Comparison of ENCODE assay signal across 8 cellular contexts in genomic region chr1:183021405-183022201, GRCh38. TPM values are rescaled to one million over a fixed set of nuclear protein-coding genes. Genes with fewer than 3 reads are reported as not detected.
A peak's percentile ranks its signal among the peaks of the same experiment; 100 is the strongest.
DNase-seq lines count a peak whose midpoint lies in the region; TF ChIP-seq lines count a peak whose summit lies in the region.

No MANE protein-coding gene starts in this region.

- no peak for TF ChIP-seq EP300 in neural cell (conservative IDR thresholded peaks at IDR 0.05; ENCODE audit: poor library complexity, severe bottlenecking)

- intact Hi-C loops in OCI-LY7 (cut with micrococcal nuclease; ENCODE audit: unreplicated experiment): loop anchor here (5.0 to 10.0 kb wide), 3 partner anchors 179 to 613 kb away; partner anchors contain the start of genes ARPC5 and SMG7

- H3K9me3 Mint-ChIP-seq in endodermal cell: no peaks in the 10 kb centered on the region

- H4K20me1 ChIP-seq in OCI-LY7 (ENCODE audit: insufficient read depth, low read length) (peaks cover 23% of the 10 kb centered on the region), neural cell (ENCODE audit: insufficient read depth) (peaks cover 3% of the 10 kb centered on the region)

- no peaks in the 10 kb centered on the region; the same call in 1 of the 2 replicates for H3K36me3 ChIP-seq in BE2C
- no peaks in the 10 kb centered on the region for H3K36me3 ChIP-seq in OCI-LY7 (ENCODE audit: insufficient read depth, low read length)
- no peaks in the 10 kb centered on the region for H3K36me3 ChIP-seq in endodermal cell (ENCODE audit: control insufficient read depth, insufficient read depth, low read length)
- no peaks in the 10 kb centered on the region for H3K36me3 ChIP-seq in neural cell (ENCODE audit: insufficient read depth, low read length)

- WGBS in endodermal cell (ENCODE audit: insufficient coverage in 1 of 2, insufficient read length in 1 of 2), 2 experiments: 59 to 69% methylated on average over 7 to 10 of the region's 11 CpGs

- no peaks in the 10 kb centered on the region for H3K9me3 ChIP-seq in BE2C
- H3K9me3 ChIP-seq in OCI-LY7 (ENCODE audit: low read length): no peaks in the 10 kb centered on the region
- no peaks in the 10 kb centered on the region for H3K9me3 ChIP-seq in endodermal cell (ENCODE audit: control insufficient read depth, low read length)
- H3K9me3 ChIP-seq in neural cell (ENCODE audit: low read length): no peaks in the 10 kb centered on the region

- TF ChIP-seq RAD21 in neural cell (conservative IDR thresholded peaks at IDR 0.05): no peak

- H3K9ac ChIP-seq in endodermal cell (ENCODE audit: extremely low read depth, low read length, poor library complexity, severe bottlenecking): peak overlapping the region; percentile 74
- peak overlapping the region; percentile 85 for H3K9ac ChIP-seq in neural cell (ENCODE audit: low read length)

- H2AFZ ChIP-seq in OCI-LY7 (ENCODE audit: low read length) (peak overlapping the region; percentile 79; the same call in 1 of the 2 replicates), neural cell (ENCODE audit: low read depth, low read length) (no peak overlapping the region)

- H3K79me2 ChIP-seq in OCI-LY7 (ENCODE audit: insufficient read depth, low read depth, low read length) (peaks cover 25% of the 10 kb centered on the region; the same call in 1 of the 2 replicates), neural cell (replicated peaks; ENCODE audit: insufficient read depth, low read length) (peaks cover 14% of the 10 kb centered on the region)

- H3K36me3 Mint-ChIP-seq in endodermal cell (ENCODE audit: low read depth): no peaks in the 10 kb centered on the region

- H3K9me2 ChIP-seq in OCI-LY7 (ENCODE audit: insufficient read depth, low read length) (no peaks in the 10 kb centered on the region), neural cell (ENCODE audit: insufficient read depth, low read length) (no peaks in the 10 kb centered on the region)

- peaks cover 24% of the 10 kb centered on the region for H3K27me3 Mint-ChIP-seq in endodermal cell (ENCODE audit: insufficient read depth)

- H3K4me3 ChIP-seq in BE2C (ENCODE audit: low read depth, low read length) (peak overlapping the region; percentile 70), OCI-LY7 (ENCODE audit: low read depth, low read length, poor library complexity, severe bottlenecking) (peak overlapping the region; percentile 77), endodermal cell (ENCODE audit: low read length) (peak overlapping the region; percentile 89), neural cell (ENCODE audit: low read length) (peak overlapping the region; percentile 88)

- H3K27ac Mint-ChIP-seq in endodermal cell: peak overlapping the region; percentile 93

- no peaks in the 10 kb centered on the region for H3K27me3 ChIP-seq in BE2C
- peaks cover 17% of the 10 kb centered on the region for H3K27me3 ChIP-seq in endodermal cell (ENCODE audit: control insufficient read depth, insufficient read depth, low read length, poor library complexity, severe bottlenecking)
- no peaks in the 10 kb centered on the region for H3K27me3 ChIP-seq in neural cell (ENCODE audit: insufficient read depth, low read depth, low read length)

- TF ChIP-seq CTCF in BE2C (IDR thresholded peaks at IDR 0.05; ENCODE audit: low read depth, low read length) (no peak), OCI-LY7 (conservative IDR thresholded peaks at IDR 0.05; ENCODE audit: low read length) (no peak), endodermal cell (conservative IDR thresholded peaks at IDR 0.05) (no peak), neural cell (IDR thresholded peaks at IDR 0.05; ENCODE audit: poor library complexity, severe bottlenecking) (no peak)

- no TSS peak for BruUV-seq in OCI-LY7 (replicated peaks; lab: Mats Ljungman, UMichigan)

- DNase-seq in BE2C (no peak), OCI-LY7 (ENCODE audit: low spot score) (no peak), endodermal cell (no peak), A172 (ENCODE audit: low spot score) (no peak), NCI-H524 treated with DMSO at 0.1 percent for 48 hours (lab: John Stamatoyannopoulos, UW) (no peak), LoVo (ENCODE audit: low spot score) (no peak), COLO829 (ENCODE audit: low spot score) (no peak)

- CTCF ChIA-PET in OCI-LY7 (lab: Charles Lee; ENCODE audit: unreplicated experiment): no interaction called here

- H3K4me3 Mint-ChIP-seq in endodermal cell: peak overlapping the region; percentile 75

- H3K4me1 Mint-ChIP-seq in endodermal cell: peaks cover 29% of the 10 kb centered on the region

- POLR2A ChIA-PET in OCI-LY7 (lab: Charles Lee): interaction anchor here (1.0 kb wide), 2 partner anchors 49 to 57 kb away, joined by 3 read pairs; no protein-coding TSS in a partner anchor

- H3K27ac ChIP-seq in OCI-LY7 (ENCODE audit: low read depth, low read length, poor library complexity, severe bottlenecking) (peak overlapping the region; percentile 69), endodermal cell (ENCODE audit: low read depth, low read length) (no peak overlapping the region), neural cell (ENCODE audit: low read length) (peak overlapping the region; percentile 78)

- H3K4me2 ChIP-seq in OCI-LY7 (ENCODE audit: low read length): peak overlapping the region; percentile 70
- H3K4me2 ChIP-seq in neural cell (ENCODE audit: low read length): peak overlapping the region; percentile 87

- H3K4me1 ChIP-seq in BE2C (peaks cover 4% of the 10 kb centered on the region), OCI-LY7 (ENCODE audit: insufficient read depth, low read length, poor library complexity, severe bottlenecking) (peaks cover 29% of the 10 kb centered on the region), endodermal cell (ENCODE audit: control insufficient read depth, insufficient read depth, low read length) (peaks cover 6% of the 10 kb centered on the region)

- peaks cover 4% of the 10 kb centered on the region for H3F3A ChIP-seq in neural cell (ENCODE audit: insufficient read depth, low read length, poor library complexity, severe bottlenecking)

TF ChIP-seq in neural cell, 6 proteins besides CTCF, POLR2A, EP300 and RAD21:
- TF ChIP-seq POLR2AphosphoS5 (IDR thresholded peaks at IDR 0.05) (no peak), MXI1 (conservative IDR thresholded peaks at IDR 0.05; ENCODE audit: poor library complexity, severe bottlenecking) (no peak), TAF1 (IDR thresholded peaks at IDR 0.05; ENCODE audit: low read depth) (no peak)

RNA-seq across cellular contexts. Expression of gene LAMC1, which starts 1.6 kb away (rescaled TPM):
- polyA plus RNA-seq in BE2C (2012; ENCODE audit: insufficient read depth, insufficient read length, low read depth): 19.8 TPM
- total RNA-seq in OCI-LY7 (2014; rRNA removed; shearing (Covaris generic)): 24.2 and 26.3 TPM in 2 replicates
- total RNA-seq in OCI-LY7 (2022): 32.0 and 42.1 TPM in 2 replicates
- 10 to 100 TPM; 47.9 to 58.8 TPM for total RNA-seq in endodermal cell
- polyA plus RNA-seq in endodermal cell (2013, experiment 1 of 2): 63.8 TPM
- 78.1 TPM for polyA plus RNA-seq in endodermal cell (2013, experiment 2 of 2)
- 4.2 TPM in 2 replicates for polyA plus RNA-seq in neural cell
- polyA minus RNA-seq in neural cell: 20.1 and 22.6 TPM in 2 replicates
- 143 and 190 TPM in 2 replicates for total RNA-seq in A172 (2014; rRNA removed; shearing (Covaris generic))
